In genomic region chr13:83621765-83622421, GRCh38 we compare ENCODE assay signal across 29 cellular contexts.
"Had no signal": no experiment of that assay in that cellular context is flagged by ENCODE, and none has a peak within 500 bp of the region (broad histone marks: within the 10 kb centered on the region; RNA-seq: fewer than 3 reads in every experiment).

No MANE protein-coding gene starts in this region.

- H3K4me3 Mint-ChIP-seq: activated CD4-positive, alpha-beta memory T cell treated with anti-CD3 and anti-CD28 coated beads, Interleukin-2, amount 10 ng/mL, durations not matched to agents 7 days and 5 days; activated CD4-positive, alpha-beta T cell treated with anti-CD3 and anti-CD28 coated beads, Interleukin-2, amount 10 ng/mL, durations not matched to agents 7 days and 5 days; activated naive CD4-positive, alpha-beta T cell treated with anti-CD3 and anti-CD28 coated beads, Interleukin-2, amount 10 ng/mL, durations not matched to agents 7 days and 5 days; activated naive CD8-positive, alpha-beta T cell treated with anti-CD3 and anti-CD28 coated beads, Interleukin-2, amount 10 ng/mL, durations not matched to agents 7 days and 5 days; activated T-cell treated with anti-CD3 and anti-CD28 coated beads, Interleukin-2, amount 50 U/mL, for 24 hours; activated T-cell treated with anti-CD3 and anti-CD28 coated beads, Interleukin-2, amount 50 U/mL, for 72 hours; effector memory CD8-positive, alpha-beta T cell; T-cell; T-helper 1 cell treated with Interleukin-12 subunit alpha and Interleukin-12 subunit beta and Interleukin-4 antibody, amounts not matched to agents 30 μg/mL and 1 μg/mL, for 36 hours; WTC11 had no signal

- ATAC-seq: activated naive CD4-positive, alpha-beta T cell treated with anti-CD3 and anti-CD28 coated beads, Interleukin-2, amount 50 U/mL, for 72 hours; activated T-cell treated with anti-CD3 and anti-CD28 coated beads, Interleukin-2, amount 50 U/mL, for 72 hours; effector memory CD8-positive, alpha-beta T cell; T-cell; WTC11 had no signal

- H3K36me3 ChIP-seq: ascending aorta, brain microvascular endothelial cell had no signal

- H3K27me3 Mint-ChIP-seq: activated CD4-positive, alpha-beta memory T cell treated with anti-CD3 and anti-CD28 coated beads, Interleukin-2, amount 10 ng/mL, durations not matched to agents 7 days and 5 days; activated CD4-positive, alpha-beta T cell treated with anti-CD3 and anti-CD28 coated beads, Interleukin-2, amount 10 ng/mL, durations not matched to agents 7 days and 5 days; activated naive CD4-positive, alpha-beta T cell treated with anti-CD3 and anti-CD28 coated beads, Interleukin-2, amount 10 ng/mL, durations not matched to agents 7 days and 5 days; activated naive CD8-positive, alpha-beta T cell treated with anti-CD3 and anti-CD28 coated beads, Interleukin-2, amount 10 ng/mL, durations not matched to agents 7 days and 5 days; activated T-cell treated with anti-CD3 and anti-CD28 coated beads, Interleukin-2, amount 50 U/mL, for 24 hours; effector memory CD8-positive, alpha-beta T cell; T-cell had no signal

- DNase-seq: activated CD4-positive, alpha-beta memory T cell treated with anti-CD3 and anti-CD28 coated beads, Interleukin-2, amount 10 ng/mL, durations not matched to agents 7 days and 5 days; activated CD4-positive, alpha-beta T cell treated with anti-CD3 and anti-CD28 coated beads for 1 hour; activated CD4-positive, alpha-beta T cell treated with anti-CD3 and anti-CD28 coated beads for 4 hours; activated CD4-positive, alpha-beta T cell treated with anti-CD3 and anti-CD28 coated beads, Interleukin-2, amount 10 ng/mL, durations not matched to agents 7 days and 5 days; activated CD4-positive, alpha-beta T cell treated with anti-CD3 and anti-CD28 coated beads, Interleukin-2, amount 50 U/mL, for 4 hours; activated CD8-positive, alpha-beta memory T cell treated with anti-CD3 and anti-CD28 coated beads, Interleukin-2, amount 50 U/mL, for 48 hours; activated gamma-delta T cell; activated naive CD4-positive, alpha-beta T cell; activated naive CD4-positive, alpha-beta T cell treated with anti-CD3 and anti-CD28 coated beads, Interleukin-2, amount 10 ng/mL, durations not matched to agents 7 days and 5 days; activated naive CD8-positive, alpha-beta T cell treated with anti-CD3 and anti-CD28 coated beads, Interleukin-2, amount 10 ng/mL, durations not matched to agents 7 days and 5 days; activated T-cell treated with anti-CD3 and anti-CD28 coated beads for 4 hours; activated T-cell treated with anti-CD3 and anti-CD28 coated beads, Interleukin-2, amount 50 U/mL, for 24 hours; activated T-cell treated with anti-CD3 and anti-CD28 coated beads, Interleukin-2, amount 50 U/mL, for 72 hours; caudate nucleus; cortex of kidney; dermis blood vessel endothelial cell; effector CD4-positive, alpha-beta T cell; effector memory CD8-positive, alpha-beta T cell; head of caudate nucleus; T-cell; T-helper 9 cell had no signal

- H3K27ac Mint-ChIP-seq: activated CD4-positive, alpha-beta memory T cell treated with anti-CD3 and anti-CD28 coated beads, Interleukin-2, amount 10 ng/mL, durations not matched to agents 7 days and 5 days; activated CD4-positive, alpha-beta T cell treated with anti-CD3 and anti-CD28 coated beads, Interleukin-2, amount 10 ng/mL, durations not matched to agents 7 days and 5 days; activated naive CD4-positive, alpha-beta T cell treated with anti-CD3 and anti-CD28 coated beads, Interleukin-2, amount 10 ng/mL, durations not matched to agents 7 days and 5 days; activated naive CD8-positive, alpha-beta T cell treated with anti-CD3 and anti-CD28 coated beads, Interleukin-2, amount 10 ng/mL, durations not matched to agents 7 days and 5 days; activated T-cell treated with anti-CD3 and anti-CD28 coated beads, Interleukin-2, amount 50 U/mL, for 24 hours; activated T-cell treated with anti-CD3 and anti-CD28 coated beads, Interleukin-2, amount 50 U/mL, for 72 hours; effector memory CD8-positive, alpha-beta T cell; T-cell; T-helper 1 cell treated with Interleukin-12 subunit alpha and Interleukin-12 subunit beta and Interleukin-4 antibody, amounts not matched to agents 30 μg/mL and 1 μg/mL, for 36 hours; WTC11 had no signal

- FAIRE-seq: colon, frontal cortex had no signal

- H3K27me3 ChIP-seq: ascending aorta, brain microvascular endothelial cell had no signal

- H3K9me3 Mint-ChIP-seq: activated CD4-positive, alpha-beta T cell treated with anti-CD3 and anti-CD28 coated beads, Interleukin-2, amount 10 ng/mL, durations not matched to agents 7 days and 5 days; activated naive CD8-positive, alpha-beta T cell treated with anti-CD3 and anti-CD28 coated beads, Interleukin-2, amount 10 ng/mL, durations not matched to agents 7 days and 5 days; effector memory CD8-positive, alpha-beta T cell had no signal

- H3K4me1 Mint-ChIP-seq: activated CD4-positive, alpha-beta memory T cell treated with anti-CD3 and anti-CD28 coated beads, Interleukin-2, amount 10 ng/mL, durations not matched to agents 7 days and 5 days; activated CD4-positive, alpha-beta T cell treated with anti-CD3 and anti-CD28 coated beads, Interleukin-2, amount 10 ng/mL, durations not matched to agents 7 days and 5 days; activated naive CD4-positive, alpha-beta T cell treated with anti-CD3 and anti-CD28 coated beads, Interleukin-2, amount 10 ng/mL, durations not matched to agents 7 days and 5 days; activated naive CD8-positive, alpha-beta T cell treated with anti-CD3 and anti-CD28 coated beads, Interleukin-2, amount 10 ng/mL, durations not matched to agents 7 days and 5 days; T-cell; WTC11 had no signal

- H3K4me3 ChIP-seq: ascending aorta had no signal

- H3K27ac ChIP-seq: ascending aorta, brain microvascular endothelial cell, VCaP had no signal

- H3K36me3 Mint-ChIP-seq: activated naive CD4-positive, alpha-beta T cell treated with anti-CD3 and anti-CD28 coated beads, Interleukin-2, amount 10 ng/mL, durations not matched to agents 7 days and 5 days; activated naive CD8-positive, alpha-beta T cell treated with anti-CD3 and anti-CD28 coated beads, Interleukin-2, amount 10 ng/mL, durations not matched to agents 7 days and 5 days; T-cell; WTC11 had no signal

- H3K9me3 ChIP-seq: ascending aorta had no signal
